24 cellular contexts compared by ENCODE assay signal in the genomic region with DNA sequence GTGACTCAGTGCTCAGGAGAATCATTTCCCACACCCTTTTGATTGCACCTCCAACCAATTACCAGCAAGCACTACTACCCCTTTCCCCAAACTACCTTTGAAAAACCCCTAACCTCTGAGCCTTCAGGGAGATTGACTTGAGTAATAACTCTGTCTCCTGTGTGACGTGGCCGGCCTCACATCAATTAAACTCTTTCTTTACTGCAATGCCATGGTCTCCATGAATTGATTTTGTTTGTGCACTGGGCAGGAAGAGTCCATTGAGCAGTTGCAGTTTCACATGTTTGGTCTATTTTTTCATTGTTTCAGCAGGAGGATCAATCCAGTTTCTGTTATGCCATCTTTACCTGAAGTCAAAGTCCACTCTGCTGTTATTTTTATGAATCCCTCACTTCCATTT.
"Had no signal": no experiment of that assay in that cellular context is flagged by ENCODE, and none has a peak within 500 bp of the region (broad histone marks: within the 10 kb centered on the region; RNA-seq: fewer than 3 reads in every experiment).

No MANE protein-coding gene starts in this region.

- H3K4me1 Mint-ChIP-seq: naive B cell, neural progenitor cell had no signal

- H3K4me3 ChIP-seq: hepatocyte, left ventricle myocardium inferior, neural progenitor cell, right atrium auricular region, skin epidermis, tibial nerve, uterus had no signal

- H3K4me1 ChIP-seq: left ventricle myocardium inferior, neural progenitor cell, parathyroid adenoma, right atrium auricular region, tibial nerve, uterus had no signal

- H3K9me3 ChIP-seq: left ventricle myocardium inferior, neutrophil, right atrium auricular region, tibial nerve, uterus had no signal

- H3K4me3 Mint-ChIP-seq: memory B cell; naive B cell; natural killer cell; nephron progenitor cell; neural progenitor cell; stimulated activated memory B cell treated with anti-CD40 and anti-IgM and Interleukin-4, amounts not matched to agents 10 μg/mL and 1 μg/mL and 100 μg/mL, for 72 hours; stimulated activated naive CD8-positive, alpha-beta T cell treated with anti-CD3 and anti-CD28 coated beads, Interleukin-15, amount 100 ng/mL, for 72 hours; type B pancreatic cell had no signal

- H3K79me2 ChIP-seq: hepatocyte, parathyroid adenoma had no signal

- H3K27me3 Mint-ChIP-seq: type B pancreatic cell had no signal

- ATAC-seq: natural killer cell; sciatic nerve; stimulated activated memory B cell treated with anti-CD40 and anti-IgM and Interleukin-4, amounts not matched to agents 10 μg/mL and 1 μg/mL and 100 μg/mL, for 72 hours; stimulated activated naive CD8-positive, alpha-beta T cell treated with anti-CD3 and anti-CD28 coated beads, Interleukin-15, amount 100 ng/mL, for 72 hours had no signal

- H3K27ac ChIP-seq: hepatocyte, left ventricle myocardium inferior, neural progenitor cell, neutrophil, parathyroid adenoma, right atrium auricular region, skin epidermis, tibial nerve, uterus had no signal

- H3K27me3 ChIP-seq: hepatocyte, neural progenitor cell, neutrophil, right atrium auricular region, tibial nerve, uterus had no signal

- H3K36me3 Mint-ChIP-seq: memory B cell; naive B cell; natural killer cell; neural progenitor cell; stimulated activated memory B cell treated with anti-CD40 and anti-IgM and Interleukin-4, amounts not matched to agents 10 μg/mL and 1 μg/mL and 100 μg/mL, for 72 hours; type B pancreatic cell had no signal

- H3K4me2 ChIP-seq: hepatocyte, neural progenitor cell had no signal

- H3K36me3 ChIP-seq: left ventricle myocardium inferior, neural progenitor cell, neutrophil, right atrium auricular region, tibial nerve, uterus had no signal

- H2AFZ ChIP-seq: hepatocyte, neural progenitor cell, parathyroid adenoma had no signal

- H3K9me3 Mint-ChIP-seq: memory B cell; naive B cell; natural killer cell; nephron progenitor cell; neural progenitor cell; stimulated activated memory B cell treated with anti-CD40 and anti-IgM and Interleukin-4, amounts not matched to agents 10 μg/mL and 1 μg/mL and 100 μg/mL, for 72 hours; stimulated activated naive CD8-positive, alpha-beta T cell treated with anti-CD3 and anti-CD28 coated beads, Interleukin-15, amount 100 ng/mL, for 72 hours; type B pancreatic cell had no signal

- H3K27ac Mint-ChIP-seq: memory B cell; naive B cell; natural killer cell; nephron progenitor cell; neural progenitor cell; stimulated activated memory B cell treated with anti-CD40 and anti-IgM and Interleukin-4, amounts not matched to agents 10 μg/mL and 1 μg/mL and 100 μg/mL, for 72 hours; stimulated activated naive CD8-positive, alpha-beta T cell treated with anti-CD3 and anti-CD28 coated beads, Interleukin-15, amount 100 ng/mL, for 72 hours; type B pancreatic cell had no signal

- DNase-seq: islet precursor cell; left ventricle myocardium inferior; midbrain; naive B cell; natural killer cell; nephron progenitor cell; occipital lobe; stimulated activated CD4-positive, alpha-beta T cell treated with anti-CD3 and anti-CD28 coated beads, Interleukin-4, amount 100 ng/mL, for 24 hours; stimulated activated CD8-positive, alpha-beta memory T cell treated with anti-CD3 and anti-CD28 coated beads, Interleukin-4, amount 100 ng/mL, for 48 hours; stimulated activated naive CD4-positive, alpha-beta T cell treated with Interleukin-2 at 50 U/mL for 16 hours; stimulated activated naive CD8-positive, alpha-beta T cell treated with anti-CD3 and anti-CD28 coated beads, Interleukin-15, amount 100 ng/mL, for 72 hours; substantia nigra; uterus had no signal
